In the genomic region with DNA sequence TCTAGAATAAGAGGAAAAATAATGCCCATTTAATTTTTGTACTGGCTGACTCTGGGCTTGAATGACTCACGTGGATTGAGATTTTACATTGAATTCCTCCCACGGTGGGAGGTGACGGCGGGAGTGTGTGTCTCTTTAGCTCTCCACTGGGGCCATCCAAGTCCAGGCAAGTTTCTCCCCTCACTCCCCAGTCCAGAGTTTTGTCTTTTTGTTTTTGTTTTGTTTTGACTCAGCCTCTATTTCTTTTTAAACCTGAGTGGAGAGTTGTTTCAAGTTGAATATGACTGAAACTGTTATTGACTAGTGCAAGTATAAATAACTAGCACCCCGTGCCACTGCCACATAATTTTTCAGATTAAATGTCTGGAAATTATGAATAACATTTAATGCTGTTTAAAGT, we compare ENCODE assay signal across 9 cellular contexts. TPM values are rescaled to one million over a fixed set of nuclear protein-coding genes. Genes with fewer than 3 reads are reported as not detected.
A peak's percentile ranks its signal among the peaks of the same experiment; 100 is the strongest.
DNase-seq lines count a peak whose midpoint lies in the region; ATAC-seq, FAIRE-seq and TF ChIP-seq lines count a peak whose summit lies in the region.
"Had no signal": no experiment of that assay in that cellular context is flagged by ENCODE, and none has a peak within 500 bp of the region (broad histone marks: within the 10 kb centered on the region; RNA-seq: fewer than 3 reads in every experiment).

No MANE protein-coding gene starts in this region.

- ATAC-seq in right lobe of liver = no peak
- ATAC-seq in HG03520 (IDR thresholded peaks at IDR 0.05; ENCODE audit: unreplicated experiment) = peak; percentile 77
- ATAC-seq in upper lobe of right lung = no peak

- no peak for TF ChIP-seq RAD21 in liver (IDR thresholded peaks at IDR 0.05)

- intact Hi-C loops in right lobe of liver (cut with DNase I) = no loop called here
- intact Hi-C loops in upper lobe of right lung (cut with DNase I) = no loop called here

- H3K9me2 ChIP-seq in Karpas-422 (replicated peaks; ENCODE audit: insufficient read depth, low read length) = no peaks in the 10 kb centered on the region

- TF ChIP-seq CTCF in liver (IDR thresholded peaks at IDR 0.05; ENCODE audit: low read depth, low read length, missing input control) (no peak), right lobe of liver (IDR thresholded peaks at IDR 0.05) (no peak), bronchial epithelial cell (IDR thresholded peaks at IDR 0.05; ENCODE audit: insufficient read depth, low read length, severe bottlenecking) (no peak), upper lobe of right lung (IDR thresholded peaks at IDR 0.05) (no peak)

- H3K4me2 ChIP-seq in Karpas-422 (ENCODE audit: low read depth, low read length, poor library complexity, severe bottlenecking) = no peak overlapping the region

- no peak overlapping the region for H2AFZ ChIP-seq in Karpas-422 (ENCODE audit: low read length)

- no peaks in the 10 kb centered on the region for H3K79me2 ChIP-seq in Karpas-422 (ENCODE audit: low read length)

- DNase-seq in right lobe of liver (no peak), bronchial epithelial cell (ENCODE audit: low read depth) (peak; percentile 79), upper lobe of right lung (no peak), NCI-H2107 treated with DMSO at 0.1 percent for 48 hours (lab: John Stamatoyannopoulos, UW; ENCODE audit: unreplicated experiment) (no peak), Karpas-422 (no peak), retina (no peak)
- DNase-seq: NCI-H524 treated with DMSO at 0.1 percent for 48 hours had no signal

- no peak for TF ChIP-seq POLR2A in right lobe of liver (IDR thresholded peaks at IDR 0.05)

- H3K36me3 ChIP-seq in liver (ENCODE audit: control insufficient read depth in 4 of 4, insufficient read depth in 3 of 4, low read depth in 1 of 4, low read length in 3 of 4) = no peaks in the 10 kb centered on the region
- no peaks in the 10 kb centered on the region for H3K36me3 ChIP-seq in right lobe of liver
- no peaks in the 10 kb centered on the region for H3K36me3 ChIP-seq in bronchial epithelial cell (ENCODE audit: control insufficient read depth, insufficient read depth, low read length)
- no peaks in the 10 kb centered on the region for H3K36me3 ChIP-seq in upper lobe of right lung
- H3K36me3 ChIP-seq in Karpas-422 (ENCODE audit: insufficient read depth, low read length) = no peaks in the 10 kb centered on the region

- no peaks in the 10 kb centered on the region for H4K20me1 ChIP-seq in Karpas-422 (ENCODE audit: insufficient read depth, low read depth, low read length)

- H3K4me3 ChIP-seq in liver (ENCODE audit: low read depth in 1 of 3, low read length in 3 of 3) (no peak overlapping the region), right lobe of liver (no peak overlapping the region), bronchial epithelial cell (ENCODE audit: low read depth, low read length) (no peak overlapping the region), upper lobe of right lung (no peak overlapping the region), Karpas-422 (ENCODE audit: low read length) (no peak overlapping the region)

- no peaks in the 10 kb centered on the region for H3K27me3 ChIP-seq in liver (ENCODE audit: control insufficient read depth in 4 of 4, insufficient read depth in 4 of 4, low read length in 3 of 4)
- no peaks in the 10 kb centered on the region for H3K27me3 ChIP-seq in right lobe of liver
- H3K27me3 ChIP-seq in bronchial epithelial cell (ENCODE audit: control insufficient read depth, insufficient read depth, low read length) = no peaks in the 10 kb centered on the region
- no peaks in the 10 kb centered on the region for H3K27me3 ChIP-seq in upper lobe of right lung
- H3K27me3 ChIP-seq in Karpas-422 (ENCODE audit: low read length) = no peaks in the 10 kb centered on the region

- FAIRE-seq in bronchial epithelial cell (lab: Jason Lieb, UNC) = no peak

- peak overlapping the region; percentile 56 to 66 for H3K27ac ChIP-seq in liver (ENCODE audit: low read depth in 1 of 2, low read length in 2 of 2)
- peak overlapping the region in 1 of 3 donors; percentile 2 for H3K27ac ChIP-seq in right lobe of liver
- peak overlapping the region; percentile 30 for H3K27ac ChIP-seq in upper lobe of right lung
- no peak overlapping the region for H3K27ac ChIP-seq in Karpas-422 (ENCODE audit: low read length)

- H3K9ac ChIP-seq in liver (ENCODE audit: low read depth in 1 of 2, low read length in 2 of 2) = no peak overlapping the region
- no peak overlapping the region for H3K9ac ChIP-seq in Karpas-422 (ENCODE audit: low read length)

- H3K9me3 ChIP-seq in liver (ENCODE audit: control insufficient read depth in 4 of 4, low read length in 3 of 4) (no peaks in the 10 kb centered on the region), right lobe of liver (no peaks in the 10 kb centered on the region), upper lobe of right lung (no peaks in the 10 kb centered on the region), Karpas-422 (ENCODE audit: low read length) (no peaks in the 10 kb centered on the region)

- 73% methylated on average over 5 of the region's 5 CpGs for WGBS in liver
- WGBS in right lobe of liver (ENCODE audit: insufficient coverage, low coverage, low lambda C conversion rate, missing lambda C conversion rate) = 26% methylated on average over 5 of the region's 5 CpGs

- H3K4me1 ChIP-seq in liver (ENCODE audit: control insufficient read depth in 4 of 4, insufficient read depth in 4 of 4, low read length in 3 of 4) = peaks cover 5 to 30% (median 19%) of the 10 kb centered on the region in 4 donors
- H3K4me1 ChIP-seq in right lobe of liver = peaks cover 0 to 18% (median 0%) of the 10 kb centered on the region in 4 donors
- H3K4me1 ChIP-seq in upper lobe of right lung = peaks cover 5% of the 10 kb centered on the region
- H3K4me1 ChIP-seq in Karpas-422 (ENCODE audit: low read length) = peaks cover 8% of the 10 kb centered on the region

TF ChIP-seq in liver, 16 proteins besides CTCF, POLR2A, EP300 and RAD21:
- TF ChIP-seq GABPA (IDR thresholded peaks at IDR 0.05 in 1 of 2, conservative IDR thresholded peaks at IDR 0.05 in 1 of 2) = no peak
- no peak for TF ChIP-seq NR2F2 (IDR thresholded peaks at IDR 0.05)
- TF ChIP-seq, protein P1, sequence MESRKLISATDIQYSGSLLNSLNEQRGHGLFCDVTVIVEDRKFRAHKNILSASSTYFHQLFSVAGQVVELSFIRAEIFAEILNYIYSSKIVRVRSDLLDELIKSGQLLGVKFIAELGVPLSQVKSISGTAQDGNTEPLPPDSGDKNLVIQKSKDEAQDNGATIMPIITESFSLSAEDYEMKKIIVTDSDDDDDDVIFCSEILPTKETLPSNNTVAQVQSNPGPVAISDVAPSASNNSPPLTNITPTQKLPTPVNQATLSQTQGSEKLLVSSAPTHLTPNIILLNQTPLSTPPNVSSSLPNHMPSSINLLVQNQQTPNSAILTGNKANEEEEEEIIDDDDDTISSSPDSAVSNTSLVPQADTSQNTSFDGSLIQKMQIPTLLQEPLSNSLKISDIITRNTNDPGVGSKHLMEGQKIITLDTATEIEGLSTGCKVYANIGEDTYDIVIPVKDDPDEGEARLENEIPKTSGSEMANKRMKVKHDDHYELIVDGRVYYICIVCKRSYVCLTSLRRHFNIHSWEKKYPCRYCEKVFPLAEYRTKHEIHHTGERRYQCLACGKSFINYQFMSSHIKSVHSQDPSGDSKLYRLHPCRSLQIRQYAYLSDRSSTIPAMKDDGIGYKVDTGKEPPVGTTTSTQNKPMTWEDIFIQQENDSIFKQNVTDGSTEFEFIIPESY (IDR thresholded peaks at IDR 0.05) = no peak
- TF ChIP-seq YY1 (IDR thresholded peaks at IDR 0.05) = no peak
- TF ChIP-seq, protein P2, sequence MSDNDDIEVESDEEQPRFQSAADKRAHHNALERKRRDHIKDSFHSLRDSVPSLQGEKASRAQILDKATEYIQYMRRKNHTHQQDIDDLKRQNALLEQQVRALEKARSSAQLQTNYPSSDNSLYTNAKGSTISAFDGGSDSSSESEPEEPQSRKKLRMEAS (IDR thresholded peaks at IDR 0.05) = no peak
- TF ChIP-seq HNF4A (conservative IDR thresholded peaks at IDR 0.05) = no peak
- no peak for TF ChIP-seq HNF4G (IDR thresholded peaks at IDR 0.05)
- TF ChIP-seq EGR1 (IDR thresholded peaks at IDR 0.05; ENCODE audit: low read depth in 2 of 2) = no peak
- TF ChIP-seq FOXA2 (IDR thresholded peaks at IDR 0.05) = no peak
- TF ChIP-seq JUND (IDR thresholded peaks at IDR 0.05) = no peak
- TF ChIP-seq, protein P3, sequence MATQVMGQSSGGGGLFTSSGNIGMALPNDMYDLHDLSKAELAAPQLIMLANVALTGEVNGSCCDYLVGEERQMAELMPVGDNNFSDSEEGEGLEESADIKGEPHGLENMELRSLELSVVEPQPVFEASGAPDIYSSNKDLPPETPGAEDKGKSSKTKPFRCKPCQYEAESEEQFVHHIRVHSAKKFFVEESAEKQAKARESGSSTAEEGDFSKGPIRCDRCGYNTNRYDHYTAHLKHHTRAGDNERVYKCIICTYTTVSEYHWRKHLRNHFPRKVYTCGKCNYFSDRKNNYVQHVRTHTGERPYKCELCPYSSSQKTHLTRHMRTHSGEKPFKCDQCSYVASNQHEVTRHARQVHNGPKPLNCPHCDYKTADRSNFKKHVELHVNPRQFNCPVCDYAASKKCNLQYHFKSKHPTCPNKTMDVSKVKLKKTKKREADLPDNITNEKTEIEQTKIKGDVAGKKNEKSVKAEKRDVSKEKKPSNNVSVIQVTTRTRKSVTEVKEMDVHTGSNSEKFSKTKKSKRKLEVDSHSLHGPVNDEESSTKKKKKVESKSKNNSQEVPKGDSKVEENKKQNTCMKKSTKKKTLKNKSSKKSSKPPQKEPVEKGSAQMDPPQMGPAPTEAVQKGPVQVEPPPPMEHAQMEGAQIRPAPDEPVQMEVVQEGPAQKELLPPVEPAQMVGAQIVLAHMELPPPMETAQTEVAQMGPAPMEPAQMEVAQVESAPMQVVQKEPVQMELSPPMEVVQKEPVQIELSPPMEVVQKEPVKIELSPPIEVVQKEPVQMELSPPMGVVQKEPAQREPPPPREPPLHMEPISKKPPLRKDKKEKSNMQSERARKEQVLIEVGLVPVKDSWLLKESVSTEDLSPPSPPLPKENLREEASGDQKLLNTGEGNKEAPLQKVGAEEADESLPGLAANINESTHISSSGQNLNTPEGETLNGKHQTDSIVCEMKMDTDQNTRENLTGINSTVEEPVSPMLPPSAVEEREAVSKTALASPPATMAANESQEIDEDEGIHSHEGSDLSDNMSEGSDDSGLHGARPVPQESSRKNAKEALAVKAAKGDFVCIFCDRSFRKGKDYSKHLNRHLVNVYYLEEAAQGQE (IDR thresholded peaks at IDR 0.05) = no peak

RNA-seq across cellular contexts. Expression of a gene that starts 13.6 kb away (rescaled TPM):
- total RNA-seq in liver (10 to 100 TPM in 1 of 2 donors, 1 to 10 TPM in 1; 5.8 to 13.2 TPM), right lobe of liver (1 to 10 TPM; 4.8 to 7.1 (median 5.7) TPM), bronchial epithelial cell (3.4 and 4.0 TPM in 2 replicates), upper lobe of right lung (7.5 TPM)
- polyA plus RNA-seq in liver = 1 to 10 TPM; 2.9 to 5.7 TPM
- 1.6 and 2.5 TPM in 2 replicates for total RNA-seq in Karpas-422 (2014; rRNA removed; shearing (Covaris generic); ENCODE audit: low replicate concordance)

RNA-seq across cellular contexts. Expression of a gene that starts 41.9 kb away (rescaled TPM):
- total RNA-seq in liver (1 to 10 TPM; 2.2 to 3.6 TPM), right lobe of liver (1 to 10 TPM in 5 of 6 experiments, under 1 TPM in 1; 0.86 to 3.1 (median 2.2) TPM), bronchial epithelial cell (6.0 and 11.6 TPM in 2 replicates), upper lobe of right lung (5.9 TPM)
- polyA plus RNA-seq in liver = 1 to 10 TPM in 1 of 2 donors, under 1 TPM in 1; 0.84 to 2.0 TPM
- 1.6 and 2.9 TPM in 2 replicates for total RNA-seq in Karpas-422 (2014; rRNA removed; shearing (Covaris generic); ENCODE audit: low replicate concordance)
